1 cellular context compared by ENCODE assay signal in the genomic region with DNA sequence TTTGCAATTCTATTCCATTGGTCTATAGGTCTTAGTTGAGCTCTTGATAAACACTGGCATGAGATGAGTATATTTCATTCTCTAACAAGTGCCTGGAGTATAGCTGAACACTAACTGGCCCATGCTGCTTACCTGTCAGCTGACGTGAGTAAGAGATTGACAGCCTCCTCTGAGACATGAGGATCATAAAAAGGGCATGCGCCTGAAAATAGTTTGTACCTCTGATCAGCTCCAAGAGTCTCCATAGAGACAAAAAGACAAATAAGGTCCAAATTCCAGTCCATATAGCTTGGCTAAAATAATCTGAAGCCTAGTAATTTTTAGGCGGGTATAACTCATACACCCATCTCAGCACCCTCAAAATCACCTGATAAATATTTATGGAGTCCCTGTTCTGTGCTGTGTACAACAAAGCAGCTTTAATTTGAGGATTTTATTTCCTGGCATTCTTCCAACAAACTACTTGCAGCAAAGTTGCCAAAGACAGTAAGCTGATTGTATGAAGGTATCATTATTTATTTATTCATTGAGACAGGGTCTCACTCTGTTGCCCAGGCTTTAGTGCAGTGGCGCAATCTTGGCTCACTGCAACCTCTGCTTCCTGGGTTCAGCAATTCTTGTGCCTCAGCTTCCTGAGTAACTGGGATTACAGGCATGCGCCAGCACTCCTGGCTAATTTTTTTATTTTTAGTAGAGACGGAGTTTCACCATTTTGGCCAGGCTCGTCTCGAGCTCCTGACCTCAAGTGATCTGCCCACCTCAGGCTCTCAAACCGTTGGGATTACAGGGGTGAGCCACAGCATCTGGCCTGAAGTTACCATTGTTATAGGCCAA.
TF ChIP-seq lines count a peak whose summit lies in the region.

No MANE protein-coding gene starts in this region.

TF ChIP-seq in K562, 482 proteins besides CTCF, POLR2A, EP300 and RAD21:
- TF ChIP-seq NFIC (IDR thresholded peaks at IDR 0.05) (peak; percentile 41), ARID2 (IDR thresholded peaks at IDR 0.05) (no peak), PRPF4 (IDR thresholded peaks at IDR 0.05; ENCODE audit: insufficient read depth, low read depth, low read length, poor library complexity, severe bottlenecking) (no peak), ZNF77 (CRISPR knock-in tag; IDR thresholded peaks at IDR 0.05) (no peak), E2F1 (CRISPR knock-in tag; IDR thresholded peaks at IDR 0.05) (no peak), ZNF764 (CRISPR knock-in tag; IDR thresholded peaks at IDR 0.05; ENCODE audit: low read depth) (no peak)
- TF ChIP-seq, protein P1, sequence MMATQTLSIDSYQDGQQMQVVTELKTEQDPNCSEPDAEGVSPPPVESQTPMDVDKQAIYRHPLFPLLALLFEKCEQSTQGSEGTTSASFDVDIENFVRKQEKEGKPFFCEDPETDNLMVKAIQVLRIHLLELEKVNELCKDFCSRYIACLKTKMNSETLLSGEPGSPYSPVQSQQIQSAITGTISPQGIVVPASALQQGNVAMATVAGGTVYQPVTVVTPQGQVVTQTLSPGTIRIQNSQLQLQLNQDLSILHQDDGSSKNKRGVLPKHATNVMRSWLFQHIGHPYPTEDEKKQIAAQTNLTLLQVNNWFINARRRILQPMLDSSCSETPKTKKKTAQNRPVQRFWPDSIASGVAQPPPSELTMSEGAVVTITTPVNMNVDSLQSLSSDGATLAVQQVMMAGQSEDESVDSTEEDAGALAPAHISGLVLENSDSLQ (IDR thresholded peaks at IDR 0.05), result peak; percentile 44; the same call in 1 of the 2 replicates
